In the genomic region with DNA sequence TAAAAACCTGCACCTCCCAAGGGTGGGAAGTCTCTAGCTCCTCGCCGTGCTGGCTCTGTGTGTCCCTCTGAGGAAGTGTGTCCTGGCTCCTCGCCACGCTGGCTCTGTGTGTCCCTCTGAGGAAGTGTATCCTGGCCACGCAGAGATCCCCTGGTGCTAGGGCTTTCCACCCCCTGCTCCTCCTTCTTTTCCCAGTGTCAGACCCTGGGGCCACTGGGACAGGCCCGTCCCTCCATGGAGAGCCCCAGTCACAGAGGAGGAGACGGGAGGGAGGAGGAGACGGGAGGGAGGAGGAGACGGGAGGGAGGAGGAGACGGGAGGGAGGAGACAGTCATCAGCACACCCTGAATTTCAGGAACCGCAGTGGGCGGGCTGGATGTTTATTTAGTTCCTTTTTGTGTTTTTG, we compare ENCODE assay signal across 8 cellular contexts. TPM values are rescaled to one million over a fixed set of nuclear protein-coding genes. Genes with fewer than 3 reads are reported as not detected.
DNase-seq lines count a peak whose midpoint lies in the region; ATAC-seq and TF ChIP-seq lines count a peak whose summit lies in the region.

No MANE protein-coding gene starts in this region.

- H3K27me3 Mint-ChIP-seq in IgD-negative memory B cell, result peaks cover 10% of the 10 kb centered on the region

- H3K9me3 Mint-ChIP-seq in IgD-negative memory B cell, result no peaks in the 10 kb centered on the region

- CTCF ChIA-PET in AG04449 (lab: Yijun Ruan, JAX), result interaction anchor here (1.4 to 1.9 kb wide), 2 partner anchors 10 to 12 kb away, joined by 4 to 5 read pairs; no protein-coding TSS in a partner anchor

- peaks cover 13 to 26% (median 16%) of the 10 kb centered on the region in 3 donors for H3K4me1 Mint-ChIP-seq in IgD-negative memory B cell

- H3K9me3 ChIP-seq in lung (ENCODE audit: control insufficient read depth in 2 of 2, insufficient read depth in 1 of 2, low read length in 1 of 2) (no peaks in the 10 kb centered on the region), tibial nerve (no peaks in the 10 kb centered on the region)

- H3K27me3 ChIP-seq in lung (ENCODE audit: control insufficient read depth, insufficient read depth) (no peaks in the 10 kb centered on the region), tibial nerve (no peaks in the 10 kb centered on the region)

- POLR2A ChIA-PET in AG04449 (lab: Yijun Ruan, JAX), result interaction anchor here (2.6 kb wide), 1 partner anchor 18 kb away, joined by 8 read pairs; no protein-coding TSS in a partner anchor

- 3 to 19% methylated on average over 11 to 12 of the region's 12 CpGs for WGBS in lung, 2 donors
- 4 to 16% methylated on average over 12 of the region's 12 CpGs for WGBS in tibial nerve, 2 donors

- TF ChIP-seq EP300 in tibial nerve (IDR thresholded peaks at IDR 0.05), result peak in 1 of 2 donors; percentile 50

- H3K27ac ChIP-seq in caudate nucleus (ENCODE audit: low read depth, low read length) (peak overlapping the region; percentile 90), lung (ENCODE audit: low read depth in 1 of 2, low read length in 1 of 2) (peak overlapping the region in 1 of 2 donors; percentile 85), tibial nerve (peak overlapping the region; percentile 10 to 78 (median 70))

- H3K4me1 ChIP-seq in lung (ENCODE audit: control insufficient read depth in 2 of 2, insufficient read depth in 2 of 2, low read length in 2 of 2), result peaks cover 3 to 22% of the 10 kb centered on the region in 2 donors
- peaks cover 0 to 53% (median 23%) of the 10 kb centered on the region in 4 donors for H3K4me1 ChIP-seq in tibial nerve

- H3K36me3 Mint-ChIP-seq in IgD-negative memory B cell, result peaks cover 1% of the 10 kb centered on the region

- no peak for TF ChIP-seq CTCF in AG04449 (IDR thresholded peaks at IDR 0.05; ENCODE audit: insufficient read depth, low read length, missing control alignments)
- TF ChIP-seq CTCF in lung (IDR thresholded peaks at IDR 0.05; ENCODE audit: control extremely low read depth, extremely low read depth), result no peak
- no peak for TF ChIP-seq CTCF in tibial nerve (IDR thresholded peaks at IDR 0.05)

- H3K4me3 ChIP-seq in AG04449 (ENCODE audit: low read depth, low read length) (peak overlapping the region; percentile 20; the same call in 1 of the 2 replicates), lung (no peak overlapping the region), tibial nerve (peak overlapping the region in 3 of 4 donors; percentile 26 to 33 (median 27))

- TF ChIP-seq POLR2A in tibial nerve (IDR thresholded peaks at IDR 0.05), result peak in 1 of 2 donors; percentile 47

- DNase-seq in AG04449 (ENCODE audit: low read depth, low spot score), result no peak
- DNase-seq in caudate nucleus (lab: John Stamatoyannopoulos, UW), result peak in 15 of 61 donors; percentile 30 to 75 (median 45)
- peak; percentile 76 for DNase-seq in lung (ENCODE audit: low spot score)
- DNase-seq in tibial nerve (ENCODE audit: low spot score in 2 of 2), result peak; percentile 76 to 86
- no peak for DNase-seq in DMS 273 treated with DMSO at 0.1 percent for 48 hours (lab: John Stamatoyannopoulos, UW)
- DNase-seq in NAMALWA (ENCODE audit: low spot score), result no peak

- ATAC-seq in GM19452 (IDR thresholded peaks at IDR 0.05; ENCODE audit: unreplicated experiment) (peak; percentile 28), lung (ENCODE audit: insufficient read depth, low FRiP score) (no peak)

- H3K27ac Mint-ChIP-seq in IgD-negative memory B cell, result peak overlapping the region; percentile 14 to 81 (median 18)

- H3K36me3 ChIP-seq in lung (ENCODE audit: control insufficient read depth in 2 of 2, insufficient read depth in 2 of 2, low read length in 2 of 2) (no peaks in the 10 kb centered on the region), tibial nerve (no peaks in the 10 kb centered on the region)

- H3K4me3 Mint-ChIP-seq in IgD-negative memory B cell, result peak overlapping the region; percentile 38 to 95 (median 83)

RNA-seq across cellular contexts. Expression of gene HGFAC, which starts 53.8 kb away (rescaled TPM):
- polyA plus RNA-seq in IgD-negative memory B cell (not detected), lung (1 to 10 TPM in 1 of 2 donors, under 1 TPM in 1; 0.24 to 2.6 TPM)
- total RNA-seq in lung (under 1 TPM; 0.28 to 0.46 TPM), tibial nerve (not detected)

Comparison
In these comparisons a context has a peak if more than half of its experiments do, and no peak if none do; other contexts are left out.
1. DNase-seq: peak in lung (single experiment) and tibial nerve (2 of 2); none in AG04449 (single experiment), DMS 273 treated with DMSO at 0.1 percent for 48 hours (single experiment) and NAMALWA (single experiment).